ENCODE assay signal across 8 cellular contexts in genomic region chr1:211210965-211211364, GRCh38.
"Had no signal": no experiment of that assay in that cellular context is flagged by ENCODE, and none has a peak within 500 bp of the region (broad histone marks: within the 10 kb centered on the region; RNA-seq: fewer than 3 reads in every experiment).

No MANE protein-coding gene starts in this region.

- FAIRE-seq: H1, H54, HTR-8/SVneo had no signal

- H3K4me3 Mint-ChIP-seq: H9, IgD-negative memory B cell had no signal

- H3K36me3 Mint-ChIP-seq: IgD-negative memory B cell had no signal

- H2AFZ ChIP-seq: GM23248 had no signal

- H3K27ac Mint-ChIP-seq: IgD-negative memory B cell had no signal

- H3K27me3 Mint-ChIP-seq: IgD-negative memory B cell had no signal

- H3K4me1 Mint-ChIP-seq: H9, IgD-negative memory B cell had no signal

- H3K27ac ChIP-seq: GM23248 had no signal

- H3K4me3 ChIP-seq: GM23248 had no signal

- DNase-seq: GM23248, H9, HCEC 1CT, KBM-7 had no signal

- H3K9ac ChIP-seq: GM23248 had no signal
